Comparison of ENCODE assay signal across 1 cellular context in genomic region chr16:67425581-67425980, GRCh38.
A peak's percentile ranks its signal among the peaks of the same experiment; 100 is the strongest.
TF ChIP-seq lines count a peak whose summit lies in the region.

No MANE protein-coding gene starts in this region.

TF ChIP-seq in endothelial cell of umbilical vein, 7 proteins besides CTCF, POLR2A, EP300 and RAD21:
- TF ChIP-seq EZH2 (IDR thresholded peaks at IDR 0.05; ENCODE audit: borderline replicate concordance, low read depth, low read length, severe bottlenecking) (peak; percentile 43), MYC (IDR thresholded peaks at IDR 0.05; ENCODE audit: low read depth, low read length) (no peak)
